Comparison of ENCODE assay signal across 1 cellular context in the genomic region with DNA sequence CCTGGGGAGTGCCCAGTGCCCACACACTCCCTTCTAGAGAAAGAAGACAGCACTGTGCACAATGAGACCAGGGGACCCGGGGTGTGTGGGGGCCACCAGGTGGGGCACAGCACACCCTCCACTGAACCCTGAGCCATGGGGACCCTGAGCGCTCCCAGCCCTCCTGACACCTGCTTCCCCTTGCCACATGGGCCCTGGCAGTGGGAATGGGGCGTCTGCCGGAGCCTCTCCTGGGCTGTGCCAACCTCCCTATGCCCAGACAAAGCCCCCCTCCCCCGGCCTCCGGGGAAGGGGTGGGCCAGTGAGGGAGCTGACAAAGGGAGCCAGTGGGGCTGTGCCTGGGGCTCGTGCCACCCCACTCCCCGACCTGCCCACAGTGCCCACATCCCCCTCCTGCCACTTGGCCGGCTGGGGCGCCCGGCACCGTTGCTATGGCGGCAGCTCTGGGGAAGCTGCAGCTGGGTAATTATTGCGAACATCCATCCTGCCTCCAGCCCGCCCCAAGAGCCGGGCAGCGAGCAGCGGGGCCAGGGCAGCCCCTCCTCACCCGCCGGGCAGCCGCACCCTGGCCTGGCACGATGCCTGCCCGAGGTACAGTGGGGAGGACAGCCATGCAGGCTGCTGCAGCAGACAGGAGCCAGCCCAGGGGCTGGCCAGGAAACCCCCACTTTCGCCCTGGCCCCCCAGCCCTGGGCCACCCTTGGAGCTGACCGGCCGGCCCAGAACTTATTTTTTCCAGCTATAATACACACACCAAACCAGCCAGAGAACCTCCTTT.
TF ChIP-seq lines count a peak whose summit lies in the region.

No MANE protein-coding gene starts in this region.

TF ChIP-seq in GM12878, 131 proteins besides CTCF, POLR2A, EP300 and RAD21 (continued from another document):
- TF ChIP-seq, protein P1, sequence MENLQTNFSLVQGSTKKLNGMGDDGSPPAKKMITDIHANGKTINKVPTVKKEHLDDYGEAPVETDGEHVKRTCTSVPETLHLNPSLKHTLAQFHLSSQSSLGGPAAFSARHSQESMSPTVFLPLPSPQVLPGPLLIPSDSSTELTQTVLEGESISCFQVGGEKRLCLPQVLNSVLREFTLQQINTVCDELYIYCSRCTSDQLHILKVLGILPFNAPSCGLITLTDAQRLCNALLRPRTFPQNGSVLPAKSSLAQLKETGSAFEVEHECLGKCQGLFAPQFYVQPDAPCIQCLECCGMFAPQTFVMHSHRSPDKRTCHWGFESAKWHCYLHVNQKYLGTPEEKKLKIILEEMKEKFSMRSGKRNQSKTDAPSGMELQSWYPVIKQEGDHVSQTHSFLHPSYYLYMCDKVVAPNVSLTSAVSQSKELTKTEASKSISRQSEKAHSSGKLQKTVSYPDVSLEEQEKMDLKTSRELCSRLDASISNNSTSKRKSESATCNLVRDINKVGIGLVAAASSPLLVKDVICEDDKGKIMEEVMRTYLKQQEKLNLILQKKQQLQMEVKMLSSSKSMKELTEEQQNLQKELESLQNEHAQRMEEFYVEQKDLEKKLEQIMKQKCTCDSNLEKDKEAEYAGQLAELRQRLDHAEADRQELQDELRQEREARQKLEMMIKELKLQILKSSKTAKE (IDR thresholded peaks at IDR 0.05; ENCODE audit: low read depth, poor library complexity, severe bottlenecking) = no peak
- 0 out of 2 replicates have a peak, but pooled peaks have one; percentile 12 for TF ChIP-seq DPF2 (IDR thresholded peaks at IDR 0.05)
TF ChIP-seq in GM12878: peak in this region for 2.
